In the genomic region with DNA sequence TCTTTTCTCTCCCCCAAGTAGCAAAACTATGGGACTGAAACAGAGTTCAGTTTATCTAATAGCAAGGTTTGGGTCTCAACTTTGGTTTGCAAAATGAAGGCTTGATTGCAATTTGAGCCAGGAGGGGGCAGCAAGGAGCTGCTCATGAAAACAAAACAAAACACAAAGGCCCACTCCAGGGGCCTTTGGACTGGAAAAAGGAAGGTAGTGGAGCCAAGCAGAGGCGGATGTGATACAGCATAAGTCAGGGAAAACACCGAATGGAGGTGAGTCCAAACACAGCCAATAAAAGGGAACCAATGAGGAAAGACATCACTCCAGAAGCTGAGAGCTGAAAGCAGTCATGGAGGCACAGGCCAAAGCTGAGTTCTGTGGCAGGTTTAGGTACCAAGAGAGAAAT, we compare ENCODE assay signal across 1 cellular context.
TF ChIP-seq lines count a peak whose summit lies in the region.

No MANE protein-coding gene starts in this region.

TF ChIP-seq in HepG2, 621 proteins besides CTCF, POLR2A, EP300 and RAD21 (continued from another document):
- TF ChIP-seq, protein P1, sequence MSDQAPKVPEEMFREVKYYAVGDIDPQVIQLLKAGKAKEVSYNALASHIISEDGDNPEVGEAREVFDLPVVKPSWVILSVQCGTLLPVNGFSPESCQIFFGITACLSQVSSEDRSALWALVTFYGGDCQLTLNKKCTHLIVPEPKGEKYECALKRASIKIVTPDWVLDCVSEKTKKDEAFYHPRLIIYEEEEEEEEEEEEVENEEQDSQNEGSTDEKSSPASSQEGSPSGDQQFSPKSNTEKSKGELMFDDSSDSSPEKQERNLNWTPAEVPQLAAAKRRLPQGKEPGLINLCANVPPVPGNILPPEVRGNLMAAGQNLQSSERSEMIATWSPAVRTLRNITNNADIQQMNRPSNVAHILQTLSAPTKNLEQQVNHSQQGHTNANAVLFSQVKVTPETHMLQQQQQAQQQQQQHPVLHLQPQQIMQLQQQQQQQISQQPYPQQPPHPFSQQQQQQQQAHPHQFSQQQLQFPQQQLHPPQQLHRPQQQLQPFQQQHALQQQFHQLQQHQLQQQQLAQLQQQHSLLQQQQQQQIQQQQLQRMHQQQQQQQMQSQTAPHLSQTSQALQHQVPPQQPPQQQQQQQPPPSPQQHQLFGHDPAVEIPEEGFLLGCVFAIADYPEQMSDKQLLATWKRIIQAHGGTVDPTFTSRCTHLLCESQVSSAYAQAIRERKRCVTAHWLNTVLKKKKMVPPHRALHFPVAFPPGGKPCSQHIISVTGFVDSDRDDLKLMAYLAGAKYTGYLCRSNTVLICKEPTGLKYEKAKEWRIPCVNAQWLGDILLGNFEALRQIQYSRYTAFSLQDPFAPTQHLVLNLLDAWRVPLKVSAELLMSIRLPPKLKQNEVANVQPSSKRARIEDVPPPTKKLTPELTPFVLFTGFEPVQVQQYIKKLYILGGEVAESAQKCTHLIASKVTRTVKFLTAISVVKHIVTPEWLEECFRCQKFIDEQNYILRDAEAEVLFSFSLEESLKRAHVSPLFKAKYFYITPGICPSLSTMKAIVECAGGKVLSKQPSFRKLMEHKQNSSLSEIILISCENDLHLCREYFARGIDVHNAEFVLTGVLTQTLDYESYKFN (CRISPR knock-in tag; conservative IDR thresholded peaks at IDR 0.05) = no peak
- no peak for TF ChIP-seq GTF3A (CRISPR knock-in tag; conservative IDR thresholded peaks at IDR 0.05)
TF ChIP-seq in HepG2: peak in this region for 11.
